ENCODE assay signal across 17 cellular contexts in genomic region chr6:111238464-111239119, GRCh38.
DNase-seq lines count a peak whose midpoint lies in the region; ATAC-seq and TF ChIP-seq lines count a peak whose summit lies in the region.
"Had no signal": no experiment of that assay in that cellular context is flagged by ENCODE, and none has a peak within 500 bp of the region (broad histone marks: within the 10 kb centered on the region; RNA-seq: fewer than 3 reads in every experiment).

No MANE protein-coding gene starts in this region.

- no peak for TF ChIP-seq EP300 in SK-N-SH (IDR thresholded peaks at IDR 0.05; ENCODE audit: borderline replicate concordance in 1 of 2, low read depth in 1 of 2, low read length in 1 of 2)

- no peak for TF ChIP-seq RAD21 in SK-N-SH (IDR thresholded peaks at IDR 0.05; ENCODE audit: low read length)

- POLR2A ChIA-PET in SK-N-SH (lab: Yijun Ruan, JAX), result no interaction called here
- POLR2A ChIA-PET in naive thymus-derived CD8-positive, alpha-beta T cell (lab: Charles Lee), result no interaction called here

- H3K9me3 Mint-ChIP-seq in naive thymus-derived CD8-positive, alpha-beta T cell, result peaks cover 0 to 18% (median 0%) of the 10 kb centered on the region in 9 donors
- H3K9me3 Mint-ChIP-seq: activated naive CD4-positive, alpha-beta T cell treated with anti-CD3 and anti-CD28 coated beads, Interleukin-2, amount 50 U/mL, for 24 hours; central memory CD8-positive, alpha-beta T cell; neural crest cell; stimulated activated effector memory CD8-positive, alpha-beta T cell treated with anti-CD3 and anti-CD28 coated beads, Interleukin-12 subunit alpha, Interleukin-12 subunit beta, amount 100 ng/mL, for 72 hours had no signal

- H3K4me1 Mint-ChIP-seq in naive thymus-derived CD8-positive, alpha-beta T cell, result peaks cover 0 to 4% (median 0%) of the 10 kb centered on the region in 4 donors
- H3K4me1 Mint-ChIP-seq: activated naive CD4-positive, alpha-beta T cell treated with anti-CD3 and anti-CD28 coated beads, Interleukin-2, amount 50 U/mL, for 24 hours; central memory CD8-positive, alpha-beta T cell; neural crest cell; stimulated activated effector memory CD8-positive, alpha-beta T cell treated with anti-CD3 and anti-CD28 coated beads, Interleukin-12 subunit alpha, Interleukin-12 subunit beta, amount 100 ng/mL, for 72 hours had no signal

- no peak overlapping the region for H3K4me3 Mint-ChIP-seq in naive thymus-derived CD8-positive, alpha-beta T cell
- H3K4me3 Mint-ChIP-seq: activated naive CD4-positive, alpha-beta T cell treated with anti-CD3 and anti-CD28 coated beads, Interleukin-2, amount 50 U/mL, for 24 hours; central memory CD8-positive, alpha-beta T cell; neural crest cell; stimulated activated effector memory CD8-positive, alpha-beta T cell treated with anti-CD3 and anti-CD28 coated beads, Interleukin-12 subunit alpha, Interleukin-12 subunit beta, amount 100 ng/mL, for 72 hours had no signal

- H3K4me3 ChIP-seq in SK-N-SH (ENCODE audit: low read depth in 2 of 2, low read length in 1 of 2) (no peak overlapping the region), fibroblast of mammary gland (ENCODE audit: control insufficient read depth, low read depth, low read length) (no peak overlapping the region), skeletal muscle satellite cell (ENCODE audit: low read length) (no peak overlapping the region), tibial artery (no peak overlapping the region)
- H3K4me3 ChIP-seq: right lobe of liver had no signal

- no peaks in the 10 kb centered on the region for H3K36me3 ChIP-seq in SK-N-SH (replicated peaks in 1 of 2; ENCODE audit: control insufficient read depth in 1 of 2, insufficient read depth in 2 of 2, low read length in 1 of 2)
- no peaks in the 10 kb centered on the region for H3K36me3 ChIP-seq in skeletal muscle satellite cell (ENCODE audit: insufficient read depth, low read length)
- no peaks in the 10 kb centered on the region for H3K36me3 ChIP-seq in tibial artery
- H3K36me3 ChIP-seq: right lobe of liver had no signal

- TF ChIP-seq CTCF in SK-N-SH (IDR thresholded peaks at IDR 0.05) (no peak), fibroblast of mammary gland (conservative IDR thresholded peaks at IDR 0.05; ENCODE audit: control insufficient read depth, insufficient read depth, low read depth, low read length) (no peak), tibial artery (IDR thresholded peaks at IDR 0.05) (no peak)

- H3K79me2 ChIP-seq in SK-N-SH (ENCODE audit: insufficient read depth), result no peaks in the 10 kb centered on the region

- H3K27me3 ChIP-seq in SK-N-SH (ENCODE audit: insufficient read depth) (no peaks in the 10 kb centered on the region), skeletal muscle satellite cell (ENCODE audit: control insufficient read depth, insufficient read depth, low read length) (no peaks in the 10 kb centered on the region), tibial artery (no peaks in the 10 kb centered on the region)
- H3K27me3 ChIP-seq: right lobe of liver had no signal

- intact Hi-C loops in tibial artery (cut with DNase I; ENCODE audit: low total_unique reads), result no loop called here

- H3K4me1 ChIP-seq in SK-N-SH (ENCODE audit: control insufficient read depth in 1 of 2, insufficient read depth in 2 of 2, low read depth in 1 of 2, low read length in 1 of 2) (0 out of 4 replicates have a peak, but pooled peaks cover 0 to 7% of the 10 kb centered on the region in 2 experiments), skeletal muscle satellite cell (ENCODE audit: control insufficient read depth, insufficient read depth, low read length) (peaks cover 35% of the 10 kb centered on the region), tibial artery (no peaks in the 10 kb centered on the region)
- H3K4me1 ChIP-seq: right lobe of liver had no signal

- peak overlapping the region; percentile 37; the same call in 1 of the 2 replicates for H3K4me2 ChIP-seq in SK-N-SH
- peak overlapping the region; percentile 8 for H3K4me2 ChIP-seq in skeletal muscle satellite cell (ENCODE audit: low read length)

- no peaks in the 10 kb centered on the region for H3K27me3 Mint-ChIP-seq in naive thymus-derived CD8-positive, alpha-beta T cell
- H3K27me3 Mint-ChIP-seq: activated naive CD4-positive, alpha-beta T cell treated with anti-CD3 and anti-CD28 coated beads, Interleukin-2, amount 50 U/mL, for 24 hours had no signal

- no peaks in the 10 kb centered on the region for H4K20me1 ChIP-seq in SK-N-SH (ENCODE audit: insufficient read depth)

- H3K9ac ChIP-seq in SK-N-SH (no peak overlapping the region), skeletal muscle satellite cell (ENCODE audit: low read depth, low read length) (no peak overlapping the region)

- peak overlapping the region in 1 of 2 experiments; percentile 53; a peak in 2 of 4 replicates for H3K27ac ChIP-seq in SK-N-SH (ENCODE audit: low read depth in 2 of 2, low read length in 1 of 2)
- no peak overlapping the region for H3K27ac ChIP-seq in tibial artery
- H3K27ac ChIP-seq: right lobe of liver had no signal

- peaks cover 26% of the 10 kb centered on the region for H3F3A ChIP-seq in SK-N-SH (replicated peaks; ENCODE audit: insufficient read depth)

- peaks cover 5 to 10% (median 8%) of the 10 kb centered on the region in 3 donors for H3K36me3 Mint-ChIP-seq in naive thymus-derived CD8-positive, alpha-beta T cell
- H3K36me3 Mint-ChIP-seq: activated naive CD4-positive, alpha-beta T cell treated with anti-CD3 and anti-CD28 coated beads, Interleukin-2, amount 50 U/mL, for 24 hours; stimulated activated effector memory CD8-positive, alpha-beta T cell treated with anti-CD3 and anti-CD28 coated beads, Interleukin-12 subunit alpha, Interleukin-12 subunit beta, amount 100 ng/mL, for 72 hours had no signal

- no peaks in the 10 kb centered on the region for H3K9me2 ChIP-seq in SK-N-SH

- no peak for ATAC-seq in naive thymus-derived CD8-positive, alpha-beta T cell
- ATAC-seq: stimulated activated effector memory CD8-positive, alpha-beta T cell treated with anti-CD3 and anti-CD28 coated beads, Interleukin-12 subunit alpha, Interleukin-12 subunit beta, amount 100 ng/mL, for 72 hours had no signal

- H3K9me3 ChIP-seq in SK-N-SH, result no peaks in the 10 kb centered on the region
- no peaks in the 10 kb centered on the region for H3K9me3 ChIP-seq in skeletal muscle satellite cell (replicated peaks; ENCODE audit: low read length)
- no peaks in the 10 kb centered on the region for H3K9me3 ChIP-seq in tibial artery
- H3K9me3 ChIP-seq: right lobe of liver had no signal

- CTCF ChIA-PET in SK-N-SH (lab: Yijun Ruan, JAX), result interaction anchor here (0.7 to 2.4 kb wide), 3 partner anchors 11 to 181 kb away, joined by 4 to 6 read pairs (median 5); no protein-coding TSS in a partner anchor

- no peak overlapping the region for H3K27ac Mint-ChIP-seq in naive thymus-derived CD8-positive, alpha-beta T cell
- H3K27ac Mint-ChIP-seq: activated naive CD4-positive, alpha-beta T cell treated with anti-CD3 and anti-CD28 coated beads, Interleukin-2, amount 50 U/mL, for 24 hours; stimulated activated effector memory CD8-positive, alpha-beta T cell treated with anti-CD3 and anti-CD28 coated beads, Interleukin-12 subunit alpha, Interleukin-12 subunit beta, amount 100 ng/mL, for 72 hours had no signal

- peak; percentile 13 for DNase-seq in NOMO-1 treated with DMSO at 0.1 percent for 48 hours (lab: John Stamatoyannopoulos, UW; ENCODE audit: unreplicated experiment)
- DNase-seq in NOMO-1 treated with dmso at 0.1 percent for 144 hours (lab: John Stamatoyannopoulos, UW; ENCODE audit: unreplicated experiment), result no peak
- DNase-seq in SK-N-SH, result no peak
- DNase-seq in fibroblast of mammary gland (ENCODE audit: low read depth), result peak; percentile 78
- no peak for DNase-seq in tibial artery
- no peak for DNase-seq in epidermal melanocyte (ENCODE audit: insufficient read length, low spot score)
- DNase-seq in naive thymus-derived CD8-positive, alpha-beta T cell, result no peak
- DNase-seq: 8988T, activated T-cell treated with anti-CD3 and anti-CD28 coated beads for 4 hours, NCI-H146, NCI-H510A treated with DMSO at 0.1 percent for 48 hours, right lobe of liver had no signal

- H2AFZ ChIP-seq in SK-N-SH (ENCODE audit: low read depth), result peak overlapping the region; percentile 64; the same call in 1 of the 2 replicates

- 49% methylated on average over 4 of the region's 4 CpGs for WGBS in SK-N-SH (ENCODE audit: low lambda C conversion rate)

TF ChIP-seq in SK-N-SH, 30 proteins besides CTCF, POLR2A, EP300 and RAD21 (continues in another document):
- TF ChIP-seq CHD2 (IDR thresholded peaks at IDR 0.05; ENCODE audit: low read length, partially characterized antibody), result no peak
- TF ChIP-seq MAX (IDR thresholded peaks at IDR 0.05; ENCODE audit: low read depth), result no peak
- TF ChIP-seq RCOR1 (IDR thresholded peaks at IDR 0.05; ENCODE audit: low read length), result no peak
- no peak for TF ChIP-seq SMC3 (IDR thresholded peaks at IDR 0.05; ENCODE audit: low read depth, low read length)
- no peak for TF ChIP-seq EZH2phosphoT487 (IDR thresholded peaks at IDR 0.05; ENCODE audit: borderline replicate concordance, low read depth)
- no peak for TF ChIP-seq MEF2A (IDR thresholded peaks at IDR 0.05; ENCODE audit: borderline replicate concordance, low read depth)
- TF ChIP-seq SIN3A (IDR thresholded peaks at IDR 0.05; ENCODE audit: borderline replicate concordance, low read depth, low read length), result no peak
- TF ChIP-seq ELF1 (IDR thresholded peaks at IDR 0.05), result 0 out of 2 replicates have a peak, but pooled peaks have one; percentile 18
- TF ChIP-seq JUND (IDR thresholded peaks at IDR 0.05), result peak; percentile 45; the same call in 1 of the 2 replicates
- TF ChIP-seq FOXJ3 (CRISPR knock-in tag; IDR thresholded peaks at IDR 0.05), result no peak
- TF ChIP-seq TCF12 (IDR thresholded peaks at IDR 0.05), result no peak
- no peak for TF ChIP-seq RXRA (IDR thresholded peaks at IDR 0.05; ENCODE audit: borderline replicate concordance, low read depth)
- no peak for TF ChIP-seq RFX5 (IDR thresholded peaks at IDR 0.05; ENCODE audit: low read length)
- peak; percentile 14; the same call in 1 of the 2 replicates for TF ChIP-seq PBX3 (IDR thresholded peaks at IDR 0.05)
- no peak for TF ChIP-seq GATA2 (CRISPR knock-in tag; IDR thresholded peaks at IDR 0.05)
- no peak for TF ChIP-seq NFIC (IDR thresholded peaks at IDR 0.05; ENCODE audit: borderline replicate concordance)

Comparison
In these comparisons a context has a peak if more than half of its experiments do, and no peak if none do; other contexts are left out.
1. DNase-seq: peak in NOMO-1 treated with DMSO at 0.1 percent for 48 hours (single experiment) and fibroblast of mammary gland (single experiment); none in NOMO-1 treated with dmso at 0.1 percent for 144 hours (single experiment), SK-N-SH (single experiment), tibial artery (0 of 2), epidermal melanocyte (single experiment) and naive thymus-derived CD8-positive, alpha-beta T cell (0 of 10).